Comparison of ENCODE assay signal across 1 cellular context in the genomic region with DNA sequence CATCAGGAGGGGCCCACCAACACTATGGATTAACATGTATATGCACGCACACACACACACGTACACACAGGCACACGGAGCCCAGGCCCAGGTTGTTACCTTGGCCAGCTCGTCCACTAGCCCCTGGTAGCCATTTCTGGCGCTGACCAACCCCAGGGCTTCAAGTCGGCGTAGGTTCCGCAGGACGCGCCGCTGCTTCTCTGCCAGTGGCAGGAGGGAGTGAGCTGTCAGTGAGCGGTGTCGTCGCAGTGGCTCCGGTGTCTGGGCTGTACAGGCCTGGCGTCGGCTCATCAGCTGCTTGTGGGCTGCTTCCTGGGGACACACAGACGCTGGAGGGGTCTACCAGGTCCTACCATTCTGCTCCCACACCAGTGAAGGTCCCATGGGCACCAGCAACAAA.
TF ChIP-seq lines count a peak whose summit lies in the region.

No MANE protein-coding gene starts in this region.

TF ChIP-seq in K562, 482 proteins besides CTCF, POLR2A, EP300 and RAD21:
- TF ChIP-seq RBFOX2 (IDR thresholded peaks at IDR 0.05; ENCODE audit: low read depth, low read length) (0 out of 2 replicates have a peak, but pooled peaks have one; percentile 17), KLF13 (tag; IDR thresholded peaks at IDR 0.05; ENCODE audit: borderline replicate concordance, low read depth) (no peak)
TF ChIP-seq in K562: peak in this region for 1.
